Comparison of ENCODE assay signal across 11 cellular contexts in the genomic region with DNA sequence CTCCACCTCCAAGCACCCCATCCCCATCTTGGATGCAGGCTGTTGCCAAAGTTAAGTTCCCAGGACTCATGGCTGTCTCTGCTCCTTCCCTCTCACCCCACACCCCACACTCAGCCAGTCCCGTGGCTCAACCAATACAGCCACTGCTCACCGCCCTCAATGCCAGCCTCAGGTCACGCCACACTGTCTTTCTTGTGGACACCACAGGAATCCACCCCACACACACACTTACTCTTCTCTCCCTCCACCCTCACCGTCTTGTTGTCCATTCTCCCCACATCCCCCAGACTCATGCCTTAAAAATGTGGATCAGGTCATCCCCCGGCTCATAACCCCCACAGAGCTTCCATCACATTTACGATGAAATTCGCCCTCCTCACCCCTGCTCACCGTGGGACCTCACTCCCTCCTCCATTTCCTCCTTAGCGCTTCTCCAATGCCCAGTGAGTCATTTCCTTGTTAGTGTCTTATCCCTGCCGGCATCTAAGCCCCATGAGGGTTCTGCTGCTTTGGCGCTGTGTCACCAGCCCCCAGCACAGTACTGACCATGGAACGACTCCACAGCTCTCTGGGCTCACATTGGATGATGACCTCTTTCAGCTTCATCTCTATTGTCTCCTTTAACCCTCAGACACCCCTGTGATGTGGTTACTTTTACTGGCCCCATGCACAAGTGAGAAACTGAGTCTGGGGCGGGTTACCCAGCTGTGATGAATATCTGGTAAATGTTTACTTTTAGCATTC. TPM values are rescaled to one million over a fixed set of nuclear protein-coding genes. Genes with fewer than 3 reads are reported as not detected.
DNase-seq lines count a peak whose midpoint lies in the region; ATAC-seq and TF ChIP-seq lines count a peak whose summit lies in the region.
"Had no signal": no experiment of that assay in that cellular context is flagged by ENCODE, and none has a peak within 500 bp of the region (broad histone marks: within the 10 kb centered on the region; RNA-seq: fewer than 3 reads in every experiment).

No MANE protein-coding gene starts in this region.

- CTCF ChIA-PET in AG04450 (lab: Charles Lee), result interaction anchor here (0.9 to 6.5 kb wide), 5 partner anchors 9 to 79 kb away, joined by 3 to 67 read pairs (median 11); no protein-coding TSS in a partner anchor

- WGBS in body of pancreas, 2 donors, result 68 to 86% methylated on average over 13 of the region's 13 CpGs

- peak overlapping the region; percentile 18 for H3K4me3 ChIP-seq in AG04450 (ENCODE audit: low read depth, low read length)
- H3K4me3 ChIP-seq in kidney epithelial cell (ENCODE audit: low read depth, low read length), result no peak overlapping the region
- no peak overlapping the region for H3K4me3 ChIP-seq in body of pancreas
- H3K4me3 ChIP-seq: SK-N-MC, suprapubic skin had no signal

- peaks cover 57% of the 10 kb centered on the region for H3K36me3 Mint-ChIP-seq in HFFc6 (ENCODE audit: low read depth)
- no peaks in the 10 kb centered on the region for H3K36me3 Mint-ChIP-seq in activated T-helper 17 cell treated with anti-CD3 and anti-CD28 coated beads, Interleukin-2, amount 50 U/mL, for 72 hours (ENCODE audit: low read depth)

- ATAC-seq in activated T-helper 17 cell treated with anti-CD3 and anti-CD28 coated beads, Interleukin-2, amount 50 U/mL, for 72 hours (replicated peaks), result peak; percentile 40
- ATAC-seq in HG03521 (IDR thresholded peaks at IDR 0.05; ENCODE audit: unreplicated experiment) (no peak), body of pancreas (no peak), GM21576 (IDR thresholded peaks at IDR 0.05; ENCODE audit: unreplicated experiment) (no peak)
- no peak for ATAC-seq in stimulated activated naive CD8-positive, alpha-beta T cell treated with anti-CD3 and anti-CD28 coated beads, Interleukin-15, Interleukin-2, amounts not matched to agents 100 U/mL and 50 U/mL, for 24 hours

- H3K27me3 Mint-ChIP-seq in HFFc6 (ENCODE audit: insufficient read depth), result no peaks in the 10 kb centered on the region; the same call in 1 of the 2 replicates
- H3K27me3 Mint-ChIP-seq in activated T-helper 17 cell treated with anti-CD3 and anti-CD28 coated beads, Interleukin-2, amount 50 U/mL, for 72 hours, result peaks cover 44% of the 10 kb centered on the region

- H3K36me3 ChIP-seq in kidney epithelial cell (ENCODE audit: control insufficient read depth, insufficient read depth, low read length), result peaks cover 2% of the 10 kb centered on the region
- H3K36me3 ChIP-seq in body of pancreas (replicated peaks in 1 of 2; ENCODE audit: insufficient read depth in 1 of 2, low read depth in 2 of 2), result no peaks in the 10 kb centered on the region
- H3K36me3 ChIP-seq: suprapubic skin had no signal

- intact Hi-C loops in body of pancreas (cut with DNase I), result no loop called here

- peak overlapping the region; percentile 97 for H3K27ac Mint-ChIP-seq in HFFc6
- no peak overlapping the region for H3K27ac Mint-ChIP-seq in activated T-helper 17 cell treated with anti-CD3 and anti-CD28 coated beads, Interleukin-2, amount 50 U/mL, for 72 hours

- DNase-seq in AG04450 (ENCODE audit: low read depth, low spot score) (peak; percentile 97), HFFc6 (peak; percentile 100), kidney epithelial cell (ENCODE audit: low read depth) (peak; percentile 99), body of pancreas (no peak)
- DNase-seq in stimulated activated naive CD8-positive, alpha-beta T cell treated with anti-CD3 and anti-CD28 coated beads, Interleukin-15, Interleukin-2, amounts not matched to agents 100 U/mL and 50 U/mL, for 24 hours, result no peak

- H3K4me3 Mint-ChIP-seq in HFFc6, result peak overlapping the region; percentile 70
- H3K4me3 Mint-ChIP-seq in activated T-helper 17 cell treated with anti-CD3 and anti-CD28 coated beads, Interleukin-2, amount 50 U/mL, for 72 hours, result no peak overlapping the region

- peaks cover 17% of the 10 kb centered on the region for H3K4me1 ChIP-seq in body of pancreas
- H3K4me1 ChIP-seq: parathyroid adenoma had no signal

- POLR2A ChIA-PET in AG04450 (lab: Yijun Ruan, JAX), result interaction anchor here (0.6 to 2.1 kb wide), 11 partner anchors 9 to 169 kb away, joined by 3 to 10 read pairs (median 4); a partner anchor contains a TSS

- H3K27ac ChIP-seq in AG04450 (ENCODE audit: low read depth, low read length), result peak overlapping the region; percentile 96
- H3K27ac ChIP-seq in body of pancreas, result no peak overlapping the region
- H3K27ac ChIP-seq: parathyroid adenoma, SK-N-MC, suprapubic skin had no signal

- H3K4me1 Mint-ChIP-seq in HFFc6 (ENCODE audit: low read depth), result peaks cover 83% of the 10 kb centered on the region
- no peaks in the 10 kb centered on the region for H3K4me1 Mint-ChIP-seq in activated T-helper 17 cell treated with anti-CD3 and anti-CD28 coated beads, Interleukin-2, amount 50 U/mL, for 72 hours

- TF ChIP-seq POLR2A in body of pancreas (IDR thresholded peaks at IDR 0.05), result no peak

- no peaks in the 10 kb centered on the region for H3K9me3 Mint-ChIP-seq in HFFc6
- no peaks in the 10 kb centered on the region for H3K9me3 Mint-ChIP-seq in activated T-helper 17 cell treated with anti-CD3 and anti-CD28 coated beads, Interleukin-2, amount 50 U/mL, for 72 hours

- H3K27me3 ChIP-seq in AG04450 (ENCODE audit: control insufficient read depth, insufficient read depth, low read length) (no peaks in the 10 kb centered on the region), kidney epithelial cell (ENCODE audit: control insufficient read depth, insufficient read depth, low read length) (no peaks in the 10 kb centered on the region), body of pancreas (no peaks in the 10 kb centered on the region)
- H3K27me3 ChIP-seq: suprapubic skin had no signal

- no peak for TF ChIP-seq CTCF in AG04450 (IDR thresholded peaks at IDR 0.05; ENCODE audit: low read depth, low read length)
- TF ChIP-seq CTCF in HFFc6 (IDR thresholded peaks at IDR 0.05), result no peak
- TF ChIP-seq CTCF in kidney epithelial cell (IDR thresholded peaks at IDR 0.05; ENCODE audit: insufficient read depth, low read length, poor library complexity, severe bottlenecking), result no peak
- no peak for TF ChIP-seq CTCF in body of pancreas (IDR thresholded peaks at IDR 0.05)

- H3K9me3 ChIP-seq in AG04450 (ENCODE audit: control insufficient read depth, insufficient read depth, low read length) (no peaks in the 10 kb centered on the region), body of pancreas (no peaks in the 10 kb centered on the region)
- H3K9me3 ChIP-seq: suprapubic skin had no signal

RNA-seq across cellular contexts. Expression of a gene that starts 13.8 kb away (rescaled TPM):
- 15.5 and 15.6 TPM in 2 replicates for polyA plus RNA-seq in AG04450 (2011; rRNA removed)
- 29.5 and 33.7 TPM in 2 replicates for polyA minus RNA-seq in AG04450 (2011; rRNA and poly(A)+ RNA removed)
- total RNA-seq in HFFc6 (2021; fragmentation: NEBNext Ultra II Directional; extraction: Animal tissue kit (Norgen Biotek cat#: 25700)), result 10 to 100 TPM; 32.0 to 44.1 (median 41.0) TPM
- not detected for total RNA-seq in activated T-helper 17 cell treated with anti-CD3 and anti-CD28 coated beads, Interleukin-2, amount 50 U/mL, for 72 hours
- 27.3 and 44.6 TPM in 2 replicates for total RNA-seq in kidney epithelial cell
- 10 to 100 TPM; 30.3 to 64.3 TPM for total RNA-seq in body of pancreas

Comparison
In these comparisons a context has a peak if more than half of its experiments do, and no peak if none do; other contexts are left out.
1. DNase-seq: peak in AG04450 (single experiment), HFFc6 (single experiment) and kidney epithelial cell (single experiment); none in body of pancreas (0 of 4) and stimulated activated naive CD8-positive, alpha-beta T cell treated with anti-CD3 and anti-CD28 coated beads, Interleukin-15, Interleukin-2, amounts not matched to agents 100 U/mL and 50 U/mL, for 24 hours (single experiment).
2. RNA of a gene that starts 13.8 kb away (total RNA-seq): 30.3 to 64.3 TPM in body of pancreas, 32.0 to 44.1 TPM in HFFc6 and 27.3 to 44.6 TPM in kidney epithelial cell; not detected in activated T-helper 17 cell treated with anti-CD3 and anti-CD28 coated beads, Interleukin-2, amount 50 U/mL, for 72 hours; every median in the first group is over 10 times any median in the second.